Comparison of ENCODE assay signal across 1 cellular context in genomic region chr12:114662512-114663177, GRCh38.
TF ChIP-seq lines count a peak whose summit lies in the region.

No MANE protein-coding gene starts in this region.

TF ChIP-seq in HEK293, 187 proteins besides CTCF, POLR2A, EP300 and RAD21 (continued from another document and continues in another):
- TF ChIP-seq, protein P1, sequence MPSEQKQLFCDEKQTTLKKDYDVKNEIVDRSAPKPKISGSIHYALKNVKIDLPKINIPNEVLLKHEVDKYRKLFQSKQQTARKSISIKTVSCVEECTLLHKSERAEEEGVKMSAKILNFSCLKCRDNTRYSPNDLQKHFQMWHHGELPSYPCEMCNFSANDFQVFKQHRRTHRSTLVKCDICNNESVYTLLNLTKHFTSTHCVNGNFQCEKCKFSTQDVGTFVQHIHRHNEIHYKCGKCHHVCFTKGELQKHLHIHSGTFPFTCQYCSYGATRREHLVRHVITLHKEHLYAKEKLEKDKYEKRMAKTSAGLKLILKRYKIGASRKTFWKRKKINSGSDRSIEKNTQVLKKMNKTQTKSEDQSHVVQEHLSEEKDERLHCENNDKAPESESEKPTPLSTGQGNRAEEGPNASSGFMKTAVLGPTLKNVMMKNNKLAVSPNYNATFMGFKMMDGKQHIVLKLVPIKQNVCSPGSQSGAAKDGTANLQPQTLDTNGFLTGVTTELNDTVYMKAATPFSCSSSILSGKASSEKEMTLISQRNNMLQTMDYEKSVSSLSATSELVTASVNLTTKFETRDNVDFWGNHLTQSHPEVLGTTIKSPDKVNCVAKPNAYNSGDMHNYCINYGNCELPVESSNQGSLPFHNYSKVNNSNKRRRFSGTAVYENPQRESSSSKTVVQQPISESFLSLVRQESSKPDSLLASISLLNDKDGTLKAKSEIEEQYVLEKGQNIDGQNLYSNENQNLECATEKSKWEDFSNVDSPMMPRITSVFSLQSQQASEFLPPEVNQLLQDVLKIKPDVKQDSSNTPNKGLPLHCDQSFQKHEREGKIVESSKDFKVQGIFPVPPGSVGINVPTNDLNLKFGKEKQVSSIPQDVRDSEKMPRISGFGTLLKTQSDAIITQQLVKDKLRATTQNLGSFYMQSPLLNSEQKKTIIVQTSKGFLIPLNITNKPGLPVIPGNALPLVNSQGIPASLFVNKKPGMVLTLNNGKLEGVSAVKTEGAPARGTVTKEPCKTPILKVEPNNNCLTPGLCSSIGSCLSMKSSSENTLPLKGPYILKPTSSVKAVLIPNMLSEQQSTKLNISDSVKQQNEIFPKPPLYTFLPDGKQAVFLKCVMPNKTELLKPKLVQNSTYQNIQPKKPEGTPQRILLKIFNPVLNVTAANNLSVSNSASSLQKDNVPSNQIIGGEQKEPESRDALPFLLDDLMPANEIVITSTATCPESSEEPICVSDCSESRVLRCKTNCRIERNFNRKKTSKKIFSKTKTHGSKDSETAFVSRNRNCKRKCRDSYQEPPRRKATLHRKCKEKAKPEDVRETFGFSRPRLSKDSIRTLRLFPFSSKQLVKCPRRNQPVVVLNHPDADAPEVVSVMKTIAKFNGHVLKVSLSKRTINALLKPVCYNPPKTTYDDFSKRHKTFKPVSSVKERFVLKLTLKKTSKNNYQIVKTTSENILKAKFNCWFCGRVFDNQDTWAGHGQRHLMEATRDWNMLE (tag by site-specific recombination; conservative IDR thresholded peaks at IDR 0.05; ENCODE audit: low read depth), result no peak
- TF ChIP-seq EGR2 (tag by site-specific recombination; IDR thresholded peaks at IDR 0.05; ENCODE audit: low read depth) (no peak), HOXD13 (CRISPR knock-in tag; IDR thresholded peaks at IDR 0.05; ENCODE audit: borderline replicate concordance) (no peak), FEZF1 (tag by site-specific recombination; IDR thresholded peaks at IDR 0.05) (no peak), ZBTB10 (tag by site-specific recombination; IDR thresholded peaks at IDR 0.05) (no peak), ZNF274 (IDR thresholded peaks at IDR 0.05; ENCODE audit: low read length) (no peak), ZNF274 (tag by site-specific recombination; IDR thresholded peaks at IDR 0.05; ENCODE audit: borderline replicate concordance) (no peak), ZNF785 (tag by site-specific recombination; IDR thresholded peaks at IDR 0.05) (no peak), ZNF366 (tag by site-specific recombination; conservative IDR thresholded peaks at IDR 0.05) (peak; percentile 70), TRIM28 (IDR thresholded peaks at IDR 0.05; ENCODE audit: borderline replicate concordance, low read length) (no peak), MEIS1 (CRISPR knock-in tag; IDR thresholded peaks at IDR 0.05; ENCODE audit: borderline replicate concordance) (peak; percentile 58; the same call in 1 of the 2 replicates), ZNF791 (tag by site-specific recombination; IDR thresholded peaks at IDR 0.05) (no peak), PRDM10 (tag by site-specific recombination; IDR thresholded peaks at IDR 0.05) (no peak), ZNF335 (tag by site-specific recombination; conservative IDR thresholded peaks at IDR 0.05) (no peak; the same call in 1 of the 2 replicates), ZFP41 (tag by site-specific recombination; IDR thresholded peaks at IDR 0.05; ENCODE audit: borderline replicate concordance) (no peak), ZNF223 (tag by site-specific recombination; IDR thresholded peaks at IDR 0.05) (no peak), ZNF214 (tag by site-specific recombination; IDR thresholded peaks at IDR 0.05; ENCODE audit: borderline replicate concordance) (no peak), SP3 (tag by site-specific recombination; IDR thresholded peaks at IDR 0.05) (no peak), ZEB2 (tag by site-specific recombination; IDR thresholded peaks at IDR 0.05) (peak; percentile 78), ZSCAN30 (tag by site-specific recombination; IDR thresholded peaks at IDR 0.05) (no peak), ZNF157 (tag by site-specific recombination; IDR thresholded peaks at IDR 0.05) (no peak), ZBTB20 (tag by site-specific recombination; IDR thresholded peaks at IDR 0.05) (no peak), KLF10 (tag by site-specific recombination; IDR thresholded peaks at IDR 0.05) (no peak), ZSCAN23 (tag by site-specific recombination; IDR thresholded peaks at IDR 0.05) (no peak), BCL11A (tag by site-specific recombination; IDR thresholded peaks at IDR 0.05; ENCODE audit: low read depth) (no peak), ZFP69B (tag by site-specific recombination; IDR thresholded peaks at IDR 0.05) (no peak), ZNF501 (tag by site-specific recombination; IDR thresholded peaks at IDR 0.05) (no peak), REPIN1 (tag by site-specific recombination; IDR thresholded peaks at IDR 0.05; ENCODE audit: low read depth) (no peak), ZNF792 (tag by site-specific recombination; IDR thresholded peaks at IDR 0.05) (peak; percentile 78; the same call in 1 of the 2 replicates), ZNF664 (tag by site-specific recombination; IDR thresholded peaks at IDR 0.05) (no peak), ELK4 (IDR thresholded peaks at IDR 0.05; ENCODE audit: borderline replicate concordance, low read depth, low read length) (no peak), ZNF626 (tag by site-specific recombination; IDR thresholded peaks at IDR 0.05) (no peak), YY2 (tag by site-specific recombination; IDR thresholded peaks at IDR 0.05) (no peak), ZBTB26 (tag by site-specific recombination; optimal IDR thresholded peaks at IDR 0.05) (no peak), ZNF544 (tag by site-specific recombination; IDR thresholded peaks at IDR 0.05) (no peak)
- TF ChIP-seq, protein P2, sequence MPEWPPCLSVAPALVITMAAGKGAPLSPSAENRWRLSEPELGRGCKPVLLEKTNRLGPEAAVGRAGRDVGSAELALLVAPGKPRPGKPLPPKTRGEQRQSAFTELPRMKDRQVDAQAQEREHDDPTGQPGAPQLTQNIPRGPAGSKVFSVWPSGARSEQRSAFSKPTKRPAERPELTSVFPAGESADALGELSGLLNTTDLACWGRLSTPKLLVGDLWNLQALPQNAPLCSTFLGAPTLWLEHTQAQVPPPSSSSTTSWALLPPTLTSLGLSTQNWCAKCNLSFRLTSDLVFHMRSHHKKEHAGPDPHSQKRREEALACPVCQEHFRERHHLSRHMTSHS (tag by site-specific recombination; IDR thresholded peaks at IDR 0.05), result no peak
- TF ChIP-seq, protein P3, sequence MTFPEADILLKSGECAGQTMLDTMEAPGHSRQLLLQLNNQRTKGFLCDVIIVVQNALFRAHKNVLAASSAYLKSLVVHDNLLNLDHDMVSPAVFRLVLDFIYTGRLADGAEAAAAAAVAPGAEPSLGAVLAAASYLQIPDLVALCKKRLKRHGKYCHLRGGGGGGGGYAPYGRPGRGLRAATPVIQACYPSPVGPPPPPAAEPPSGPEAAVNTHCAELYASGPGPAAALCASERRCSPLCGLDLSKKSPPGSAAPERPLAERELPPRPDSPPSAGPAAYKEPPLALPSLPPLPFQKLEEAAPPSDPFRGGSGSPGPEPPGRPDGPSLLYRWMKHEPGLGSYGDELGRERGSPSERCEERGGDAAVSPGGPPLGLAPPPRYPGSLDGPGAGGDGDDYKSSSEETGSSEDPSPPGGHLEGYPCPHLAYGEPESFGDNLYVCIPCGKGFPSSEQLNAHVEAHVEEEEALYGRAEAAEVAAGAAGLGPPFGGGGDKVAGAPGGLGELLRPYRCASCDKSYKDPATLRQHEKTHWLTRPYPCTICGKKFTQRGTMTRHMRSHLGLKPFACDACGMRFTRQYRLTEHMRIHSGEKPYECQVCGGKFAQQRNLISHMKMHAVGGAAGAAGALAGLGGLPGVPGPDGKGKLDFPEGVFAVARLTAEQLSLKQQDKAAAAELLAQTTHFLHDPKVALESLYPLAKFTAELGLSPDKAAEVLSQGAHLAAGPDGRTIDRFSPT (tag by site-specific recombination; IDR thresholded peaks at IDR 0.05), result no peak
- TF ChIP-seq, protein P4, sequence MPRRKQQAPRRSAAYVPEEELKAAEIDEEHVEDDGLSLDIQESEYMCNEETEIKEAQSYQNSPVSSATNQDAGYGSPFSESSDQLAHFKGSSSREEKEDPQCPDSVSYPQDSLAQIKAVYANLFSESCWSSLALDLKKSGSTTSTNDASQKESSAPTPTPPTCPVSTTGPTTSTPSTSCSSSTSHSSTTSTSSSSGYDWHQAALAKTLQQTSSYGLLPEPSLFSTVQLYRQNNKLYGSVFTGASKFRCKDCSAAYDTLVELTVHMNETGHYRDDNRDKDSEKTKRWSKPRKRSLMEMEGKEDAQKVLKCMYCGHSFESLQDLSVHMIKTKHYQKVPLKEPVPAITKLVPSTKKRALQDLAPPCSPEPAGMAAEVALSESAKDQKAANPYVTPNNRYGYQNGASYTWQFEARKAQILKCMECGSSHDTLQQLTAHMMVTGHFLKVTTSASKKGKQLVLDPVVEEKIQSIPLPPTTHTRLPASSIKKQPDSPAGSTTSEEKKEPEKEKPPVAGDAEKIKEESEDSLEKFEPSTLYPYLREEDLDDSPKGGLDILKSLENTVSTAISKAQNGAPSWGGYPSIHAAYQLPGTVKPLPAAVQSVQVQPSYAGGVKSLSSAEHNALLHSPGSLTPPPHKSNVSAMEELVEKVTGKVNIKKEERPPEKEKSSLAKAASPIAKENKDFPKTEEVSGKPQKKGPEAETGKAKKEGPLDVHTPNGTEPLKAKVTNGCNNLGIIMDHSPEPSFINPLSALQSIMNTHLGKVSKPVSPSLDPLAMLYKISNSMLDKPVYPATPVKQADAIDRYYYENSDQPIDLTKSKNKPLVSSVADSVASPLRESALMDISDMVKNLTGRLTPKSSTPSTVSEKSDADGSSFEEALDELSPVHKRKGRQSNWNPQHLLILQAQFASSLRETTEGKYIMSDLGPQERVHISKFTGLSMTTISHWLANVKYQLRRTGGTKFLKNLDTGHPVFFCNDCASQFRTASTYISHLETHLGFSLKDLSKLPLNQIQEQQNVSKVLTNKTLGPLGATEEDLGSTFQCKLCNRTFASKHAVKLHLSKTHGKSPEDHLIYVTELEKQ (tag by site-specific recombination; IDR thresholded peaks at IDR 0.05; ENCODE audit: borderline replicate concordance), result no peak
